ENCODE assay signal across 14 cellular contexts in genomic region chr17:57401556-57402488, GRCh38.
A peak's percentile ranks its signal among the peaks of the same experiment; 100 is the strongest.
DNase-seq lines count a peak whose midpoint lies in the region; ATAC-seq and TF ChIP-seq lines count a peak whose summit lies in the region.
"Had no signal": no experiment of that assay in that cellular context is flagged by ENCODE, and none has a peak within 500 bp of the region (broad histone marks: within the 10 kb centered on the region; RNA-seq: fewer than 3 reads in every experiment).

No MANE protein-coding gene starts in this region.

- TF ChIP-seq CTCF in type B pancreatic cell (conservative IDR thresholded peaks at IDR 0.05) (peak; percentile 43), esophagus muscularis mucosa (IDR thresholded peaks at IDR 0.05) (no peak), smooth muscle cell (IDR thresholded peaks at IDR 0.05; ENCODE audit: borderline replicate concordance, insufficient read depth, poor library complexity, severe bottlenecking) (no peak)

- no peaks in the 10 kb centered on the region for H3K27me3 Mint-ChIP-seq in activated naive CD8-positive, alpha-beta T cell treated with anti-CD3 and anti-CD28 coated beads, Interleukin-2, amount 50 U/mL, for 24 hours
- H3K27me3 Mint-ChIP-seq in activated naive CD8-positive, alpha-beta T cell treated with anti-CD3 and anti-CD28 coated beads for 36 hours, result no peaks in the 10 kb centered on the region
- no peaks in the 10 kb centered on the region for H3K27me3 Mint-ChIP-seq in type B pancreatic cell
- H3K27me3 Mint-ChIP-seq: activated naive CD4-positive, alpha-beta T cell treated with anti-CD3 and anti-CD28 coated beads, Interleukin-2, amount 10 ng/mL, durations not matched to agents 7 days and 5 days had no signal

- no peaks in the 10 kb centered on the region for H4K20me1 ChIP-seq in smooth muscle cell (ENCODE audit: low read depth)

- no peak for DNase-seq in activated naive CD8-positive, alpha-beta T cell treated with anti-CD3 and anti-CD28 coated beads, Interleukin-2, amount 50 U/mL, for 24 hours
- DNase-seq in activated naive CD8-positive, alpha-beta T cell treated with anti-CD3 and anti-CD28 coated beads for 36 hours, result no peak
- DNase-seq in SK-MEL-5 (ENCODE audit: low read depth, low spot score) (peak; percentile 77), right cardiac atrium (no peak), type B pancreatic cell (ENCODE audit: extremely low spot score, unreplicated experiment) (no peak), H4 (ENCODE audit: low spot score) (no peak), esophagus muscularis mucosa (ENCODE audit: extremely low spot score) (no peak), smooth muscle cell (lab: John Stamatoyannopoulos, UW; ENCODE audit: unreplicated experiment) (no peak)
- DNase-seq: activated CD4-positive, alpha-beta T cell treated with anti-CD3 and anti-CD28 coated beads for 1 hour; activated naive CD4-positive, alpha-beta T cell treated with anti-CD3 and anti-CD28 coated beads, Interleukin-2, amount 10 ng/mL, durations not matched to agents 7 days and 5 days; NCI-H446; SHP77 treated with DMSO at 0.1 percent for 48 hours had no signal

- peaks cover 8% of the 10 kb centered on the region for H3K36me3 Mint-ChIP-seq in activated naive CD8-positive, alpha-beta T cell treated with anti-CD3 and anti-CD28 coated beads, Interleukin-2, amount 50 U/mL, for 24 hours (ENCODE audit: low read depth)
- H3K36me3 Mint-ChIP-seq in activated naive CD8-positive, alpha-beta T cell treated with anti-CD3 and anti-CD28 coated beads for 36 hours, result peaks cover 2% of the 10 kb centered on the region
- peaks cover 34% of the 10 kb centered on the region for H3K36me3 Mint-ChIP-seq in type B pancreatic cell

- ATAC-seq in activated naive CD8-positive, alpha-beta T cell treated with anti-CD3 and anti-CD28 coated beads, Interleukin-2, amount 50 U/mL, for 24 hours, result peak; percentile 16
- ATAC-seq in right cardiac atrium, result peak; percentile 34 to 50

- H3K27ac ChIP-seq in right cardiac atrium (ENCODE audit: low read length), result no peak overlapping the region
- H3K27ac ChIP-seq in esophagus muscularis mucosa (replicated peaks in 1 of 4), result no peak overlapping the region
- no peak overlapping the region for H3K27ac ChIP-seq in smooth muscle cell (ENCODE audit: low read depth)
- H3K27ac ChIP-seq: hepatocyte had no signal

- H3F3A ChIP-seq in smooth muscle cell (ENCODE audit: low read depth), result peaks cover 6% of the 10 kb centered on the region

- TF ChIP-seq POLR2A in esophagus muscularis mucosa (IDR thresholded peaks at IDR 0.05; ENCODE audit: low read depth), result no peak

- WGBS in right cardiac atrium, result 87% methylated on average over 15 of the region's 15 CpGs
- 89% methylated on average over 6 of the region's 15 CpGs for WGBS in esophagus muscularis mucosa
- 74% methylated on average over 15 of the region's 15 CpGs for WGBS in smooth muscle cell (ENCODE audit: low lambda C conversion rate)

- H3K27ac Mint-ChIP-seq in activated naive CD8-positive, alpha-beta T cell treated with anti-CD3 and anti-CD28 coated beads, Interleukin-2, amount 50 U/mL, for 24 hours, result no peak overlapping the region
- H3K27ac Mint-ChIP-seq in activated naive CD8-positive, alpha-beta T cell treated with anti-CD3 and anti-CD28 coated beads for 36 hours, result no peak overlapping the region
- H3K27ac Mint-ChIP-seq in type B pancreatic cell, result no peak overlapping the region
- H3K27ac Mint-ChIP-seq: activated naive CD4-positive, alpha-beta T cell treated with anti-CD3 and anti-CD28 coated beads, Interleukin-2, amount 10 ng/mL, durations not matched to agents 7 days and 5 days had no signal

- intact Hi-C loops in right cardiac atrium (cut with DNase I) (no loop called here), esophagus muscularis mucosa (cut with DNase I) (no loop called here)

- H3K4me2 ChIP-seq in smooth muscle cell, result no peak overlapping the region
- H3K4me2 ChIP-seq: hepatocyte had no signal

- no peaks in the 10 kb centered on the region for H3K27me3 ChIP-seq in right cardiac atrium (ENCODE audit: control insufficient read depth, insufficient read depth)
- no peaks in the 10 kb centered on the region for H3K27me3 ChIP-seq in esophagus muscularis mucosa
- no peaks in the 10 kb centered on the region for H3K27me3 ChIP-seq in smooth muscle cell (ENCODE audit: low read depth)
- H3K27me3 ChIP-seq: hepatocyte had no signal

- no peak overlapping the region for H3K9ac ChIP-seq in smooth muscle cell (ENCODE audit: low read depth)

- H3K9me3 ChIP-seq in right cardiac atrium (ENCODE audit: control insufficient read depth, low read length), result no peaks in the 10 kb centered on the region
- no peaks in the 10 kb centered on the region for H3K9me3 ChIP-seq in esophagus muscularis mucosa
- H3K9me3 ChIP-seq in smooth muscle cell (replicated peaks; ENCODE audit: low read depth), result no peaks in the 10 kb centered on the region
- H3K9me3 ChIP-seq: HAP-1 had no signal

- H3K4me1 Mint-ChIP-seq in activated naive CD8-positive, alpha-beta T cell treated with anti-CD3 and anti-CD28 coated beads, Interleukin-2, amount 50 U/mL, for 24 hours, result peaks cover 7% of the 10 kb centered on the region
- H3K4me1 Mint-ChIP-seq in activated naive CD8-positive, alpha-beta T cell treated with anti-CD3 and anti-CD28 coated beads for 36 hours, result peaks cover 12% of the 10 kb centered on the region
- H3K4me1 Mint-ChIP-seq in type B pancreatic cell (ENCODE audit: unreplicated experiment), result peaks cover 48% of the 10 kb centered on the region

- in situ Hi-C loops in SK-MEL-5 (cut with HindIII; ENCODE audit: low pct_unique_long_range_greater_than_20kb, low sequenced_read_pairs), result loop anchor here (10.0 kb wide), 1 partner anchor 177 kb away; no protein-coding TSS in a partner anchor

- no peak for TF ChIP-seq EP300 in esophagus muscularis mucosa (IDR thresholded peaks at IDR 0.05)

- peaks cover 17% of the 10 kb centered on the region for H3K4me1 ChIP-seq in right cardiac atrium (ENCODE audit: control insufficient read depth, insufficient read depth, low read length)
- H3K4me1 ChIP-seq in esophagus muscularis mucosa, result peaks cover 24 to 28% (median 25%) of the 10 kb centered on the region in 4 donors
- peaks cover 40% of the 10 kb centered on the region for H3K4me1 ChIP-seq in smooth muscle cell (ENCODE audit: low read depth)

- H3K36me3 ChIP-seq in esophagus muscularis mucosa (peaks cover 0 to 17% (median 2%) of the 10 kb centered on the region in 4 donors), smooth muscle cell (ENCODE audit: low read depth) (no peaks in the 10 kb centered on the region)
- H3K36me3 ChIP-seq: HAP-1 had no signal

- no peaks in the 10 kb centered on the region for H3K9me3 Mint-ChIP-seq in activated naive CD8-positive, alpha-beta T cell treated with anti-CD3 and anti-CD28 coated beads, Interleukin-2, amount 50 U/mL, for 24 hours
- no peaks in the 10 kb centered on the region for H3K9me3 Mint-ChIP-seq in activated naive CD8-positive, alpha-beta T cell treated with anti-CD3 and anti-CD28 coated beads for 36 hours
- H3K9me3 Mint-ChIP-seq in type B pancreatic cell, result no peaks in the 10 kb centered on the region
- H3K9me3 Mint-ChIP-seq: activated naive CD4-positive, alpha-beta T cell treated with anti-CD3 and anti-CD28 coated beads, Interleukin-2, amount 10 ng/mL, durations not matched to agents 7 days and 5 days had no signal

- H3K4me3 ChIP-seq in right cardiac atrium (ENCODE audit: low read length), result no peak overlapping the region
- no peak overlapping the region for H3K4me3 ChIP-seq in esophagus muscularis mucosa
- no peak overlapping the region for H3K4me3 ChIP-seq in smooth muscle cell
- H3K4me3 ChIP-seq: HAP-1, hepatocyte had no signal

- no peak overlapping the region for H2AFZ ChIP-seq in smooth muscle cell (ENCODE audit: low read depth)
- H2AFZ ChIP-seq: hepatocyte had no signal

- H3K4me3 Mint-ChIP-seq in activated naive CD8-positive, alpha-beta T cell treated with anti-CD3 and anti-CD28 coated beads, Interleukin-2, amount 50 U/mL, for 24 hours, result no peak overlapping the region
- no peak overlapping the region for H3K4me3 Mint-ChIP-seq in activated naive CD8-positive, alpha-beta T cell treated with anti-CD3 and anti-CD28 coated beads for 36 hours
- no peak overlapping the region for H3K4me3 Mint-ChIP-seq in type B pancreatic cell
- H3K4me3 Mint-ChIP-seq: activated naive CD4-positive, alpha-beta T cell treated with anti-CD3 and anti-CD28 coated beads, Interleukin-2, amount 10 ng/mL, durations not matched to agents 7 days and 5 days had no signal

- H3K79me2 ChIP-seq in smooth muscle cell (ENCODE audit: low read depth), result peaks cover 7% of the 10 kb centered on the region
